18 cellular contexts compared by ENCODE assay signal in the genomic region with DNA sequence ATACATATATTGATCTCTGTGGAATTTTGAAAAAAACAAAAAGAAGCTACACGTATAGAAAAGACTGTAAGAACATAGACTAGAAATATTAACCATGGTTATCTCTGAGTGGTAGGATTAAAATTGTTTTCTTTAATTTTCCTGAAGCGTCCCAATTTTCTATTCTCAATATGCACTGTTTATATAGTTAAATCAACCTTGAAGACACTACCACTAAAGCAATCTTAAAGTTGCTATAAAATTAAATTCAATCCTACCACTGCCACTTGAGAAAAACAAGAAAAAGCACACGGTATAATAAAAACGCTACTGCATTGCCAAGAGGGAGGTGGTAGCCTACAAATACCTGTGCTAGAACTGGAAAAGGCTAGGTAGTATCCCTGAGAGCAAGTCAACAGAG. TPM values are rescaled to one million over a fixed set of nuclear protein-coding genes. Genes with fewer than 3 reads are reported as not detected.
DNase-seq lines count a peak whose midpoint lies in the region; ATAC-seq and TF ChIP-seq lines count a peak whose summit lies in the region.
"Had no signal": no experiment of that assay in that cellular context is flagged by ENCODE, and none has a peak within 500 bp of the region (broad histone marks: within the 10 kb centered on the region; RNA-seq: fewer than 3 reads in every experiment).

No MANE protein-coding gene starts in this region.

- no peak overlapping the region for H3K9ac ChIP-seq in SK-N-MC (ENCODE audit: insufficient read length)

- intact Hi-C loops in natural killer cell (cut with micrococcal nuclease): no loop called here

- H3K27me3 Mint-ChIP-seq in natural killer cell (ENCODE audit: low read depth in 2 of 2): no peaks in the 10 kb centered on the region
- H3K27me3 Mint-ChIP-seq in natural killer cell treated with Interleukin-12 subunit alpha and Interleukin-12 subunit beta and Interleukin-15 and Interleukin-18, amount 100 ng/mL, for 72 hours: no peaks in the 10 kb centered on the region
- H3K27me3 Mint-ChIP-seq in immature natural killer cell (ENCODE audit: low read depth in 3 of 3): no peaks in the 10 kb centered on the region

- DNase-seq in natural killer cell: no peak
- DNase-seq in natural killer cell treated with Interleukin-12 subunit alpha and Interleukin-12 subunit beta and Interleukin-15 and Interleukin-18, amount 100 ng/mL, for 72 hours (ENCODE audit: low spot score): no peak
- no peak for DNase-seq in SK-N-MC (ENCODE audit: low read depth, low spot score)
- no peak for DNase-seq in immature natural killer cell
- no peak for DNase-seq in AG08396 (ENCODE audit: low spot score)
- DNase-seq in stimulated activated CD4-positive, alpha-beta T cell treated with anti-CD3 and anti-CD28 coated beads, Interleukin-2, amount 100 ng/mL, for 48 hours: no peak
- DNase-seq in anterior cingulate cortex (lab: John Stamatoyannopoulos, UW): no peak
- DNase-seq: ACHN, Calu3, MV-4-11, NCI-H1417, NCI-H187 treated with DMSO at 0.1 percent for 48 hours, NCI-H446, NCI-H69, OCI-M1, SHP77 treated with DMSO at 0.1 percent for 48 hours had no signal

- H3K9me3 Mint-ChIP-seq in natural killer cell: no peaks in the 10 kb centered on the region
- H3K9me3 Mint-ChIP-seq in natural killer cell treated with Interleukin-12 subunit alpha and Interleukin-12 subunit beta and Interleukin-15 and Interleukin-18, amount 100 ng/mL, for 72 hours: no peaks in the 10 kb centered on the region
- no peaks in the 10 kb centered on the region for H3K9me3 Mint-ChIP-seq in immature natural killer cell
- H3K9me3 Mint-ChIP-seq: GM23338 had no signal

- H3K36me3 ChIP-seq in SK-N-MC (ENCODE audit: insufficient read depth, low read length): peaks cover 70% of the 10 kb centered on the region

- H3K4me1 Mint-ChIP-seq in natural killer cell: peaks cover 47 to 57% of the 10 kb centered on the region in 2 donors
- peaks cover 28 to 38% of the 10 kb centered on the region in 2 donors for H3K4me1 Mint-ChIP-seq in natural killer cell treated with Interleukin-12 subunit alpha and Interleukin-12 subunit beta and Interleukin-15 and Interleukin-18, amount 100 ng/mL, for 72 hours (ENCODE audit: low read depth in 2 of 2)
- H3K4me1 Mint-ChIP-seq in immature natural killer cell: peaks cover 37 to 63% of the 10 kb centered on the region in 2 donors

- ATAC-seq in natural killer cell: no peak
- no peak for ATAC-seq in natural killer cell treated with Interleukin-12 subunit alpha and Interleukin-12 subunit beta and Interleukin-15 and Interleukin-18, amount 100 ng/mL, for 72 hours
- ATAC-seq: GM23338, K562 had no signal

- H3K27ac ChIP-seq in SK-N-MC: peak overlapping the region; percentile 14; the same call in 1 of the 2 replicates

- H3K4me3 Mint-ChIP-seq in natural killer cell (no peak overlapping the region), immature natural killer cell (no peak overlapping the region)
- H3K4me3 Mint-ChIP-seq in natural killer cell treated with Interleukin-12 subunit alpha and Interleukin-12 subunit beta and Interleukin-15 and Interleukin-18, amount 100 ng/mL, for 72 hours: no peak overlapping the region
- H3K4me3 Mint-ChIP-seq: GM23338 had no signal

- no peak for TF ChIP-seq CTCF in natural killer cell (IDR thresholded peaks at IDR 0.05)

- H3K9me3 ChIP-seq in SK-N-MC (ENCODE audit: low read depth, low read length): no peaks in the 10 kb centered on the region

- H3K36me3 Mint-ChIP-seq in natural killer cell (peaks cover 7% of the 10 kb centered on the region), immature natural killer cell (peaks cover 6 to 13% (median 13%) of the 10 kb centered on the region in 3 donors)
- peaks cover 16% of the 10 kb centered on the region for H3K36me3 Mint-ChIP-seq in natural killer cell treated with Interleukin-12 subunit alpha and Interleukin-12 subunit beta and Interleukin-15 and Interleukin-18, amount 100 ng/mL, for 72 hours

- no peak overlapping the region for H3K4me3 ChIP-seq in SK-N-MC
- H3K4me3 ChIP-seq: GM23338, K562 had no signal

- H3K27ac Mint-ChIP-seq in natural killer cell (peak overlapping the region; percentile 71 to 86), immature natural killer cell (peak overlapping the region in 4 of 6 donors; percentile 4 to 70 (median 12))
- no peak overlapping the region for H3K27ac Mint-ChIP-seq in natural killer cell treated with Interleukin-12 subunit alpha and Interleukin-12 subunit beta and Interleukin-15 and Interleukin-18, amount 100 ng/mL, for 72 hours
- H3K27ac Mint-ChIP-seq: GM23338 had no signal

RNA-seq across cellular contexts. Expression of a gene that starts 47.2 kb away (rescaled TPM):
- total RNA-seq in natural killer cell: 100 to 1,000 TPM; 295 to 351 (median 325) TPM
- total RNA-seq in natural killer cell treated with Interleukin-12 subunit alpha and Interleukin-12 subunit beta and Interleukin-15 and Interleukin-18, amount 100 ng/mL, for 72 hours: 100 to 1,000 TPM; 262 to 350 TPM
- polyA plus RNA-seq in immature natural killer cell: 10 to 100 TPM; 13.5 to 69.4 (median 26.0) TPM

RNA-seq across cellular contexts. Expression of a gene that starts 47.7 kb away (rescaled TPM):
- 1 to 10 TPM; 1.2 to 1.8 (median 1.5) TPM for total RNA-seq in natural killer cell
- under 1 TPM; 0.36 to 0.67 TPM for total RNA-seq in natural killer cell treated with Interleukin-12 subunit alpha and Interleukin-12 subunit beta and Interleukin-15 and Interleukin-18, amount 100 ng/mL, for 72 hours
- polyA plus RNA-seq in immature natural killer cell: 1 to 10 TPM in 2 of 3 donors, under 1 TPM in 1; 0.41 to 3.7 (median 1.3) TPM

Comparison
In these comparisons a context has a peak if more than half of its experiments do, and no peak if none do; other contexts are left out.
1. H3K27ac Mint-ChIP-seq: peak in natural killer cell (2 of 2) and immature natural killer cell (4 of 6); none in natural killer cell treated with Interleukin-12 subunit alpha and Interleukin-12 subunit beta and Interleukin-15 and Interleukin-18, amount 100 ng/mL, for 72 hours (0 of 2).